8 cellular contexts compared by ENCODE assay signal in the genomic region with DNA sequence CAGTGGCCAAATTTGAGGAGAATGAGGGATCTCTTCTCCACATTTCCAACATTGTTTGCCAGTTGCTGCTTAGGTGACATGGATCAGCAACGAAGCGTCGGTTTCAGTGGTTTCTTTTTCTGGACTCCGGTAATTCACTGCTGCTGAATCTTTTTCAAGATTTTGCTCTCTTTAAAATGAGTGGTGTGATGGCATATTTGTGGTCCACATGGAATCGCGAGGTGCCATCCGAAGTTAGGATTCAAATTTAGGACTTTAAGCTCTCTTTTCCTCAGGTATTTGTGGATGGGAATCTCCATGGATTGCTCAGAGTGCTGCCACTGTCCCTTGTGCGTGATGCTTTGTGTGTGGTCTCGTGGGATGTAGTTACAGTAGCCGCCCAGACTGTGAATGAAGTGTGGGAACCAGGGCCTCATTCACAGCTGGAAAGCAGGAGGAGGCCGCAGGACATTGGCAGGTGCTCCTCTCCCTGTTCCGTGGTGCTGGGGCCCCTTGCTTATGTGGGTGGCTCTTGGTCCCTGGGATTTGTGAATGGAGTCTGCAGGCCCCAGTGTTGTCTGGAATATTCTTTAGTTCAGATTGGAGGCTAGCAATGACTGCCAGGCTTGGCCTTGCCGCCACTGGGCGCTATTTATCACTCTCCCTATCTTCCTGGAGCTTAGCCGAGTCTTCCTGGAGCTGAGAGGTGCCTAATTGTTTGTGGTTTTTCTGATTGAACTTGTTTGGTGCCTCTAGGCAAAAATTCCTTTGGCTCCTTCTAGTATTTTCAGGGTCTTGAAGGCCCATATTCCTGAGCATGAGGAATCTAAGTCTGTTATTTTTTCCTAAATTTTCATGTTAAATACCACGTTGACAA. TPM values are rescaled to one million over a fixed set of nuclear protein-coding genes. Genes with fewer than 3 reads are reported as not detected.
DNase-seq lines count a peak whose midpoint lies in the region; ATAC-seq, FAIRE-seq and TF ChIP-seq lines count a peak whose summit lies in the region.

No MANE protein-coding gene starts in this region.

- TF ChIP-seq CTCF in A549 (IDR thresholded peaks at IDR 0.05) (no peak), dorsolateral prefrontal cortex (IDR thresholded peaks at IDR 0.05 in 54 of 56, conservative IDR thresholded peaks at IDR 0.05 in 2 of 56; ENCODE audit: low read depth in 1 of 56, partially characterized antibody in 56 of 56) (no peak)

- H3K27me3 ChIP-seq in dorsolateral prefrontal cortex (no peaks in the 10 kb centered on the region), muscle layer of duodenum (ENCODE audit: low read depth, low read length) (no peaks in the 10 kb centered on the region)

- intact Hi-C loops in dorsolateral prefrontal cortex (cut with DNase I): loop anchor here (1.0 to 5.0 kb wide), 3 partner anchors 37 to 46 kb away; a partner anchor contains a TSS

- no peak for TF ChIP-seq EP300 in A549 (IDR thresholded peaks at IDR 0.05)

- H3K27ac ChIP-seq in A549 (peak overlapping the region; percentile 99), dorsolateral prefrontal cortex (peak overlapping the region in 56 of 59 donors; percentile 4 to 100 (median 85)), muscle layer of duodenum (ENCODE audit: low read length) (peak overlapping the region; percentile 77)

- ATAC-seq in A549 (peak in 1 of 2 experiments; percentile 19; a peak in 1 of 6 replicates), HG03280 (IDR thresholded peaks at IDR 0.05; ENCODE audit: unreplicated experiment) (no peak), HG03565 (IDR thresholded peaks at IDR 0.05; ENCODE audit: unreplicated experiment) (no peak)

- CTCF ChIA-PET in A549 (lab: Yijun Ruan, JAX): interaction anchor here (0.6 to 1.3 kb wide), 4 partner anchors 18 to 209 kb away, joined by 3 to 6 read pairs (median 3); no protein-coding TSS in a partner anchor

- H3K4me1 ChIP-seq in A549 (peaks cover 29% of the 10 kb centered on the region), muscle layer of duodenum (ENCODE audit: control insufficient read depth in 1 of 2, insufficient read depth in 2 of 2, low read length in 2 of 2) (peaks cover 9 to 36% of the 10 kb centered on the region in 2 donors)

- H3K4me2 ChIP-seq in A549: peak overlapping the region; percentile 96

- DNase-seq in A549 (ENCODE audit: low read depth in 1 of 2, low spot score in 1 of 2): peak in 1 of 2 experiments; percentile 17
- DNase-seq in ELF-1 (ENCODE audit: low read depth, low spot score): peak; percentile 83
- DNase-seq in RPMI7951 (ENCODE audit: low read depth): peak; percentile 60
- peak in 1 of 10 donors; percentile 18 for DNase-seq in dorsolateral prefrontal cortex
- DNase-seq in frontal cortex (ENCODE audit: low spot score in 2 of 2): no peak

- H3K9me3 ChIP-seq in A549 (no peaks in the 10 kb centered on the region), muscle layer of duodenum (ENCODE audit: control insufficient read depth in 1 of 2, low read length in 2 of 2) (no peaks in the 10 kb centered on the region)

- POLR2A ChIA-PET in A549 (lab: Yijun Ruan, JAX): no interaction called here

- peaks cover 0 to 4% of the 10 kb centered on the region in 2 donors for H3K36me3 ChIP-seq in muscle layer of duodenum (ENCODE audit: control insufficient read depth in 1 of 2, insufficient read depth in 2 of 2, low read length in 2 of 2)

- H3K4me3 ChIP-seq in A549 (peak overlapping the region; percentile 83), dorsolateral prefrontal cortex (peak overlapping the region; percentile 61 to 100 (median 96)), muscle layer of duodenum (ENCODE audit: low read depth in 1 of 2, low read length in 2 of 2) (peak overlapping the region; percentile 73 to 83)

- FAIRE-seq in A549 (lab: Jason Lieb, UNC) (no peak), frontal cortex (lab: Jason Lieb, UNC) (no peak)

- no peak for TF ChIP-seq POLR2A in A549 (IDR thresholded peaks at IDR 0.05; ENCODE audit: low read length)

- 7% methylated on average over 14 of the region's 16 CpGs for WGBS in A549 (ENCODE audit: missing lambda C conversion rate)

- no peak for TF ChIP-seq RAD21 in A549 (conservative IDR thresholded peaks at IDR 0.05 in 1 of 2, IDR thresholded peaks at IDR 0.05 in 1 of 2)

TF ChIP-seq in A549, 52 proteins besides CTCF, POLR2A, EP300 and RAD21:
- TF ChIP-seq, protein P1, sequence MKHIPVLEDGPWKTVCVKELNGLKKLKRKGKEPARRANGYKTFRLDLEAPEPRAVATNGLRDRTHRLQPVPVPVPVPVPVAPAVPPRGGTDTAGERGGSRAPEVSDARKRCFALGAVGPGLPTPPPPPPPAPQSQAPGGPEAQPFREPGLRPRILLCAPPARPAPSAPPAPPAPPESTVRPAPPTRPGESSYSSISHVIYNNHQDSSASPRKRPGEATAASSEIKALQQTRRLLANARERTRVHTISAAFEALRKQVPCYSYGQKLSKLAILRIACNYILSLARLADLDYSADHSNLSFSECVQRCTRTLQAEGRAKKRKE (CRISPR knock-in tag; IDR thresholded peaks at IDR 0.05; ENCODE audit: low read depth): no peak
- no peak for TF ChIP-seq GATA3 (IDR thresholded peaks at IDR 0.05; ENCODE audit: borderline replicate concordance)
- no peak for TF ChIP-seq CEBPB (IDR thresholded peaks at IDR 0.05)
- TF ChIP-seq NR3C1 (IDR thresholded peaks at IDR 0.05): no peak

RNA-seq across cellular contexts. Expression of a gene that starts 1.5 kb away (rescaled TPM):
- 174 and 197 TPM in 2 replicates for polyA plus RNA-seq in A549 (2011; rRNA removed)
- polyA plus RNA-seq in A549 (2012; cell fraction: cytosol; rRNA removed): 165 and 179 TPM in 2 replicates
- polyA plus RNA-seq in A549 (2012; cell fraction: nucleus; rRNA removed): 409 and 482 TPM in 2 replicates
- polyA plus RNA-seq in A549 (2017; fragmentation: RNase III; extraction: RNeasy Plus Mini Kit Qiagen cat#74134 plus additional on column Dnase treatment): 137 to 151 TPM (median 142 TPM) in 3 replicates
- polyA minus RNA-seq in A549 (2011; rRNA and poly(A)+ RNA removed): 111 and 131 TPM in 2 replicates
- 102 and 107 TPM in 2 replicates for total RNA-seq in RPMI7951 (2014; rRNA removed; shearing (Covaris generic))
- 100 to 1,000 TPM; 131 to 221 (median 179) TPM for total RNA-seq in dorsolateral prefrontal cortex
- total RNA-seq in frontal cortex: 132 TPM

RNA-seq across cellular contexts. Expression of a gene that starts 30.3 kb away (rescaled TPM):
- 8.3 and 10.3 TPM in 2 replicates for polyA plus RNA-seq in A549 (2011; rRNA removed)
- 4.4 and 5.8 TPM in 2 replicates for polyA plus RNA-seq in A549 (2012; cell fraction: cytosol; rRNA removed)
- polyA plus RNA-seq in A549 (2012; cell fraction: nucleus; rRNA removed): 7.1 and 8.5 TPM in 2 replicates
- polyA plus RNA-seq in A549 (2017; fragmentation: RNase III; extraction: RNeasy Plus Mini Kit Qiagen cat#74134 plus additional on column Dnase treatment): 6.7 to 10.1 TPM (median 8.3 TPM) in 3 replicates
- polyA minus RNA-seq in A549 (2011; rRNA and poly(A)+ RNA removed): 12.6 and 16.0 TPM in 2 replicates
- 16.5 and 21.1 TPM in 2 replicates for total RNA-seq in RPMI7951 (2014; rRNA removed; shearing (Covaris generic))
- total RNA-seq in dorsolateral prefrontal cortex: 100 to 1,000 TPM in 76 of 120 experiments, 10 to 100 TPM in 44; 64.4 to 187 (median 110) TPM
- total RNA-seq in frontal cortex: 18.8 TPM

RNA-seq across cellular contexts. Expression of a gene that starts 45.6 kb away (rescaled TPM):
- polyA plus RNA-seq in A549 (2011; rRNA removed) (23.6 and 24.3 TPM in 2 replicates), A549 (2017; fragmentation: RNase III; extraction: RNeasy Plus Mini Kit Qiagen cat#74134 plus additional on column Dnase treatment) (42.2 to 47.6 TPM (median 42.5 TPM) in 3 replicates)
- 77.6 and 81.1 TPM in 2 replicates for polyA plus RNA-seq in A549 (2012; cell fraction: cytosol; rRNA removed)
- polyA plus RNA-seq in A549 (2012; cell fraction: nucleus; rRNA removed): 264 and 338 TPM in 2 replicates
- polyA minus RNA-seq in A549 (2011; rRNA and poly(A)+ RNA removed): 7.8 and 16.5 TPM in 2 replicates
- total RNA-seq in RPMI7951 (2014; rRNA removed; shearing (Covaris generic)): 18.4 and 25.5 TPM in 2 replicates
- total RNA-seq in dorsolateral prefrontal cortex (100 to 1,000 TPM in 5 of 120 experiments, 10 to 100 TPM in 115; 51.0 to 106 (median 74.7) TPM), frontal cortex (31.8 TPM)

Comparison
In these comparisons a context has a peak if more than half of its experiments do, and no peak if none do; other contexts are left out.
1. DNase-seq: peak in ELF-1 (single experiment) and RPMI7951 (single experiment); none in frontal cortex (0 of 2).
2. Peak in every context shown above with its lines, with median percentiles within 50 percentile points of each other: H3K27ac ChIP-seq and H3K4me3 ChIP-seq.